Comparison of ENCODE assay signal across 17 cellular contexts in the genomic region with DNA sequence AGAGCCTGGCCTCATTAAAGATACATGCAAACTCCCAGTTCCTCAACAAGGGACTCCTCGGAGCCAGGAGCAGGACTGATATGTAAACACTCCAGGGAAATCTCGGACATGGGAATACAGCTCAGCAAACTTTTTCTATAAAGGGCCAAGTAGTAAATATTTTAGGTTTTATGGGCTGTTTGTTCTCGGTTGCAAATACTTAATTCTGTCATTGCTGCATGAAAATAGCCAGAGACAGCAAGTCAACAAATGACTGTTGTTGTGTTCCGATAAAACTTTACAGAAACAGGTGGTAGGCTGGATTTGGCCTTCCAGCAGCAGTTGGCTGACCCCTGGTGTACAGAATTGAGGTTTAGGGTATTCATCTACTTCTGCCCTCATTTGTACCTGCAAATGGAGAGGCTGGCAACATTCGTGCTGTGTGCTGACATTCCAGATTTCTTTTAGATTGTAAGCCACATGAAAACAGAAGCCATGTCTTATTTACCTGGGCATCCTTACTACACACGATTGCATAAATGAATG.
DNase-seq lines count a peak whose midpoint lies in the region; ATAC-seq and TF ChIP-seq lines count a peak whose summit lies in the region.
"Had no signal": no experiment of that assay in that cellular context is flagged by ENCODE, and none has a peak within 500 bp of the region (broad histone marks: within the 10 kb centered on the region; RNA-seq: fewer than 3 reads in every experiment).

No MANE protein-coding gene starts in this region.

- H3K4me3 Mint-ChIP-seq in CD8-positive, alpha-beta T cell: no peak overlapping the region
- H3K4me3 Mint-ChIP-seq: CD4-positive, alpha-beta memory T cell; HFFc6 had no signal

- H3K36me3 Mint-ChIP-seq in CD8-positive, alpha-beta T cell: no peaks in the 10 kb centered on the region
- H3K36me3 Mint-ChIP-seq: CD4-positive, alpha-beta memory T cell had no signal

- DNase-seq in DMS 273 (lab: John Stamatoyannopoulos, UW; ENCODE audit: unreplicated experiment) (peak; percentile 27), DMS 273 treated with DMSO at 0.1 percent for 48 hours (lab: John Stamatoyannopoulos, UW) (no peak), WERI-Rb-1 (no peak), fibroblast of villous mesenchyme (ENCODE audit: low read depth) (peak; percentile 1), NCI-H510A (lab: John Stamatoyannopoulos, UW) (no peak)
- no peak for DNase-seq in CD8-positive, alpha-beta T cell
- DNase-seq: 8988T; AML-193; C1 segment of cervical spinal cord; Caco-2; CD4-positive, alpha-beta memory T cell; GOT3; HCEC 1CT; HFFc6 had no signal

- H3K9me3 Mint-ChIP-seq in CD8-positive, alpha-beta T cell: no peaks in the 10 kb centered on the region

- peak; percentile 45; the same call in 1 of the 2 replicates for TF ChIP-seq CTCF in LNCAP (IDR thresholded peaks at IDR 0.05)
- peak; percentile 15; the same call in 1 of the 2 replicates for TF ChIP-seq CTCF in WERI-Rb-1 (IDR thresholded peaks at IDR 0.05; ENCODE audit: low read depth, low read length)
- TF ChIP-seq CTCF in fibroblast of villous mesenchyme (IDR thresholded peaks at IDR 0.05; ENCODE audit: insufficient read depth, low read depth, low read length): no peak
- TF ChIP-seq CTCF in CD8-positive, alpha-beta T cell (IDR thresholded peaks at IDR 0.05): no peak

- ATAC-seq in GM21526 (IDR thresholded peaks at IDR 0.05; ENCODE audit: low FRiP score, unreplicated experiment): no peak
- ATAC-seq in CD8-positive, alpha-beta T cell: no peak
- ATAC-seq: K562 had no signal

- H3K4me1 ChIP-seq in CD8-positive, alpha-beta T cell (ENCODE audit: insufficient read depth, low read length): no peaks in the 10 kb centered on the region
- H3K4me1 ChIP-seq: Caco-2 had no signal

- H3K4me1 Mint-ChIP-seq in CD8-positive, alpha-beta T cell (ENCODE audit: low read depth): no peaks in the 10 kb centered on the region

- H3K27me3 Mint-ChIP-seq in CD8-positive, alpha-beta T cell (ENCODE audit: low read depth): no peaks in the 10 kb centered on the region

- H3K27me3 ChIP-seq in WERI-Rb-1 (ENCODE audit: insufficient read depth, low read depth, severe bottlenecking): no peaks in the 10 kb centered on the region
- H3K27me3 ChIP-seq in CD8-positive, alpha-beta T cell (ENCODE audit: insufficient read depth, low read length): no peaks in the 10 kb centered on the region

- no peak overlapping the region for H3K27ac ChIP-seq in WERI-Rb-1
- H3K27ac ChIP-seq in CD8-positive, alpha-beta T cell (ENCODE audit: low read depth, low read length): no peak overlapping the region

- no peak overlapping the region for H3K4me3 ChIP-seq in WERI-Rb-1 (ENCODE audit: low read depth, low read length)
- no peak overlapping the region for H3K4me3 ChIP-seq in fibroblast of villous mesenchyme (ENCODE audit: low read depth, low read length)
- H3K4me3 ChIP-seq in CD8-positive, alpha-beta T cell (ENCODE audit: low read depth, low read length): no peak overlapping the region
- H3K4me3 ChIP-seq: K562 had no signal

- no peaks in the 10 kb centered on the region for H3K36me3 ChIP-seq in WERI-Rb-1
- no peaks in the 10 kb centered on the region for H3K36me3 ChIP-seq in CD8-positive, alpha-beta T cell (ENCODE audit: insufficient read depth, low read length)

- POLR2A ChIA-PET in CD8-positive, alpha-beta T cell (lab: Charles Lee): no interaction called here

- intact Hi-C loops in CD8-positive, alpha-beta T cell (cut with DNase I, micrococcal nuclease): no loop called here

- CTCF ChIA-PET in CD8-positive, alpha-beta T cell (lab: Charles Lee): interaction anchor here (2.3 kb wide), 1 partner anchor 28 kb away, joined by 6 read pairs; no protein-coding TSS in a partner anchor

- H3K27ac Mint-ChIP-seq in CD8-positive, alpha-beta T cell: no peak overlapping the region
- H3K27ac Mint-ChIP-seq: CD4-positive, alpha-beta memory T cell; HFFc6 had no signal

- no peaks in the 10 kb centered on the region for H3K9me3 ChIP-seq in WERI-Rb-1 (ENCODE audit: severe bottlenecking)
- no peaks in the 10 kb centered on the region for H3K9me3 ChIP-seq in CD8-positive, alpha-beta T cell (ENCODE audit: low read length)
- H3K9me3 ChIP-seq: Caco-2 had no signal

Comparison
In these comparisons a context has a peak if more than half of its experiments do, and no peak if none do; other contexts are left out.
1. DNase-seq: peak in DMS 273 (single experiment) and fibroblast of villous mesenchyme (single experiment); none in DMS 273 treated with DMSO at 0.1 percent for 48 hours (single experiment), WERI-Rb-1 (single experiment), NCI-H510A (single experiment) and CD8-positive, alpha-beta T cell (0 of 7).
2. CTCF ChIP-seq: peak in LNCAP (single experiment) and WERI-Rb-1 (single experiment); none in fibroblast of villous mesenchyme (single experiment) and CD8-positive, alpha-beta T cell (single experiment).